ENCODE assay signal across 38 cellular contexts in genomic region chr3:184183679-184184078, GRCh38. TPM values are rescaled to one million over a fixed set of nuclear protein-coding genes. Genes with fewer than 3 reads are reported as not detected.
DNase-seq lines count a peak whose midpoint lies in the region; ATAC-seq, FAIRE-seq and TF ChIP-seq lines count a peak whose summit lies in the region.
"Had no signal": no experiment of that assay in that cellular context is flagged by ENCODE, and none has a peak within 500 bp of the region (broad histone marks: within the 10 kb centered on the region; RNA-seq: fewer than 3 reads in every experiment).

No MANE protein-coding gene starts in this region.

- peak; percentile 12 for DNase-seq in NCI-H1105 treated with DMSO at 0.1 percent for 48 hours (lab: John Stamatoyannopoulos, UW)
- DNase-seq in NCI-H1105 (lab: John Stamatoyannopoulos, UW), result no peak
- no peak for DNase-seq in SK-N-MC (ENCODE audit: low read depth, low spot score)
- no peak for DNase-seq in endothelial cell of umbilical vein (ENCODE audit: low read depth, low spot score)
- DNase-seq in G401 (ENCODE audit: low spot score), result no peak
- no peak for DNase-seq in activated CD4-positive, alpha-beta memory T cell treated with anti-CD3 and anti-CD28 coated beads, Interleukin-2, amount 10 ng/mL, durations not matched to agents 7 days and 5 days
- DNase-seq: 8988T; activated CD4-positive, alpha-beta T cell treated with anti-CD3 and anti-CD28 coated beads for 48 hours; activated CD8-positive, alpha-beta memory T cell treated with anti-CD3 and anti-CD28 coated beads, Interleukin-2, amount 10 ng/mL, durations not matched to agents 7 days and 5 days; activated naive CD4-positive, alpha-beta T cell treated with anti-CD3 and anti-CD28 coated beads, Interleukin-2, amount 10 ng/mL, durations not matched to agents 7 days and 5 days; Caco-2; effector CD8-positive, alpha-beta T cell; GDM1; hypothalamus; KG1; MG63; NCI-H1417; NCI-H2029 treated with DMSO at 0.1 percent for 48 hours; NCI-H226; NCI-H69; small intestine; stimulated activated naive CD4-positive, alpha-beta T cell; T1000; upper lobe of left lung; WERI-Rb-1 had no signal

- H3K79me2 ChIP-seq in ACC112 (ENCODE audit: control insufficient read depth, insufficient read depth, low read length, unreplicated experiment), result peaks cover 59% of the 10 kb centered on the region
- H3K79me2 ChIP-seq in endothelial cell of umbilical vein (ENCODE audit: control insufficient read depth, insufficient read depth, low read length), result peaks cover 31% of the 10 kb centered on the region

- ATAC-seq in HG03196 (IDR thresholded peaks at IDR 0.05; ENCODE audit: unreplicated experiment), result no peak
- ATAC-seq: activated CD8-positive, alpha-beta memory T cell treated with anti-CD3 and anti-CD28 coated beads, Interleukin-2, amount 10 ng/mL, durations not matched to agents 7 days and 5 days; left lobe of liver had no signal

- H3K27ac ChIP-seq in ACC112 (ENCODE audit: low read depth, low read length), result peak overlapping the region; percentile 20; the same call in 1 of the 2 replicates
- H3K27ac ChIP-seq in SK-N-MC, result peak overlapping the region; percentile 93
- H3K27ac ChIP-seq in endothelial cell of umbilical vein (ENCODE audit: insufficient read depth, low read depth, low read length), result no peak overlapping the region
- H3K27ac ChIP-seq: neural progenitor cell, parathyroid adenoma, SJSA1, suprapubic skin, upper lobe of left lung, WERI-Rb-1 had no signal

- POLR2A ChIA-PET in endothelial cell of umbilical vein (lab: Charles Lee), result no interaction called here
- POLR2A ChIA-PET in activated CD4-positive, alpha-beta memory T cell treated with anti-CD3 and anti-CD28 coated beads, Interleukin-2, amount 10 ng/mL, durations not matched to agents 7 days and 5 days (lab: Charles Lee), result interaction anchor here (0.9 to 2.3 kb wide), 2 partner anchors 9 to 66 kb away, joined by 3 to 14 read pairs; partner anchors contain the start of genes AP2M1 and EEF1AKMT4

- H2AFZ ChIP-seq in ACC112 (ENCODE audit: low read length, unreplicated experiment) (no peak overlapping the region), endothelial cell of umbilical vein (ENCODE audit: low read depth, low read length) (no peak overlapping the region)
- H2AFZ ChIP-seq: neural progenitor cell, parathyroid adenoma had no signal

- TSS peak; percentile 50 for BruUV-seq in endothelial cell of umbilical vein (replicated peaks; lab: Mats Ljungman, UMichigan)

- H3K9me3 ChIP-seq in SK-N-MC (ENCODE audit: low read depth, low read length) (no peaks in the 10 kb centered on the region), endothelial cell of umbilical vein (replicated peaks; ENCODE audit: control insufficient read depth, insufficient read depth, low read length) (no peaks in the 10 kb centered on the region)
- H3K9me3 ChIP-seq: Caco-2, MG63, SJSA1, suprapubic skin, upper lobe of left lung had no signal

- CTCF ChIA-PET in endothelial cell of umbilical vein (lab: Charles Lee), result interaction anchor here (0.7 to 3.7 kb wide), 6 partner anchors 9 to 288 kb away, joined by 3 to 25 read pairs (median 4); partner anchors contain the start of gene AP2M1
- CTCF ChIA-PET in activated CD4-positive, alpha-beta memory T cell treated with anti-CD3 and anti-CD28 coated beads, Interleukin-2, amount 10 ng/mL, durations not matched to agents 7 days and 5 days (lab: Charles Lee), result interaction anchor here (0.8 to 0.9 kb wide), 2 partner anchors 13 to 32 kb away, joined by 3 read pairs; no protein-coding TSS in a partner anchor

- H3K4me1 Mint-ChIP-seq in activated CD4-positive, alpha-beta memory T cell treated with anti-CD3 and anti-CD28 coated beads, Interleukin-2, amount 10 ng/mL, durations not matched to agents 7 days and 5 days, result peaks cover 29% of the 10 kb centered on the region

- H4K20me1 ChIP-seq in endothelial cell of umbilical vein (replicated peaks; ENCODE audit: control insufficient read depth, extremely low read depth, insufficient read depth, low read length), result no peaks in the 10 kb centered on the region

- no peak for TF ChIP-seq POLR2A in endothelial cell of umbilical vein (IDR thresholded peaks at IDR 0.05; ENCODE audit: low read depth, low read length)

- H3K4me3 ChIP-seq in ACC112 (ENCODE audit: low read depth, low read length), result no peak overlapping the region
- H3K4me3 ChIP-seq in SK-N-MC, result no peak overlapping the region
- H3K4me3 ChIP-seq in endothelial cell of umbilical vein (replicated peaks in 1 of 3; ENCODE audit: insufficient read depth in 1 of 3, low read depth in 1 of 3, low read length in 3 of 3), result no peak overlapping the region
- H3K4me3 ChIP-seq: MG63, neural progenitor cell, SJSA1, suprapubic skin, upper lobe of left lung had no signal

- FAIRE-seq in endothelial cell of umbilical vein (lab: Jason Lieb, UNC), result no peak
- FAIRE-seq: bronchial epithelial cell, RCC 7860, small intestine had no signal

- no peaks in the 10 kb centered on the region for H3K27me3 Mint-ChIP-seq in activated CD4-positive, alpha-beta memory T cell treated with anti-CD3 and anti-CD28 coated beads, Interleukin-2, amount 10 ng/mL, durations not matched to agents 7 days and 5 days
- H3K27me3 Mint-ChIP-seq: activated CD8-positive, alpha-beta memory T cell treated with anti-CD3 and anti-CD28 coated beads, Interleukin-2, amount 10 ng/mL, durations not matched to agents 7 days and 5 days; activated naive CD4-positive, alpha-beta T cell treated with anti-CD3 and anti-CD28 coated beads, Interleukin-2, amount 10 ng/mL, durations not matched to agents 7 days and 5 days; memory B cell had no signal

- dilution Hi-C loops in endothelial cell of umbilical vein (cut with MboI; ENCODE audit: extremely low pct_ligation_motif_present, low sequenced_read_pairs), result no loop called here

- peaks cover 48% of the 10 kb centered on the region for H3K4me1 ChIP-seq in ACC112 (ENCODE audit: control insufficient read depth, insufficient read depth, low read length, unreplicated experiment)
- H3K4me1 ChIP-seq in endothelial cell of umbilical vein (ENCODE audit: control insufficient read depth, extremely low read depth, insufficient read depth, low read length), result peaks cover 22% of the 10 kb centered on the region

- H3K27me3 ChIP-seq in ACC112 (ENCODE audit: insufficient read depth, low read length), result no peaks in the 10 kb centered on the region
- no peaks in the 10 kb centered on the region for H3K27me3 ChIP-seq in endothelial cell of umbilical vein (ENCODE audit: control insufficient read depth in 2 of 2, insufficient read depth in 2 of 2, low read length in 2 of 2)
- H3K27me3 ChIP-seq: MG63, neural progenitor cell, SJSA1, suprapubic skin, upper lobe of left lung had no signal

- TF ChIP-seq CTCF in endothelial cell of umbilical vein (IDR thresholded peaks at IDR 0.05; ENCODE audit: extremely low read depth in 1 of 2, insufficient read depth in 1 of 2, low read depth in 1 of 2, low read length in 2 of 2), result no peak

- H3K4me2 ChIP-seq in endothelial cell of umbilical vein (ENCODE audit: insufficient read depth, low read length), result no peak overlapping the region
- H3K4me2 ChIP-seq: neural progenitor cell had no signal

- no peaks in the 10 kb centered on the region for H3K9me3 Mint-ChIP-seq in activated CD4-positive, alpha-beta memory T cell treated with anti-CD3 and anti-CD28 coated beads, Interleukin-2, amount 10 ng/mL, durations not matched to agents 7 days and 5 days
- H3K9me3 Mint-ChIP-seq: activated naive CD4-positive, alpha-beta T cell treated with anti-CD3 and anti-CD28 coated beads, Interleukin-2, amount 10 ng/mL, durations not matched to agents 7 days and 5 days; CD14-positive monocyte; memory B cell; neural progenitor cell had no signal

- H3K36me3 ChIP-seq in ACC112 (ENCODE audit: insufficient read depth, low read length), result peaks cover 65% of the 10 kb centered on the region
- H3K36me3 ChIP-seq in SK-N-MC (ENCODE audit: insufficient read depth, low read length), result peaks cover 75% of the 10 kb centered on the region
- peaks cover 34 to 55% of the 10 kb centered on the region in 2 experiments for H3K36me3 ChIP-seq in endothelial cell of umbilical vein (ENCODE audit: control insufficient read depth in 2 of 2, extremely low read depth in 1 of 2, insufficient read depth in 2 of 2, low read length in 2 of 2)
- H3K36me3 ChIP-seq: neural progenitor cell had no signal

- no peaks in the 10 kb centered on the region for H3K9me1 ChIP-seq in endothelial cell of umbilical vein (replicated peaks; ENCODE audit: control insufficient read depth, extremely low read depth, insufficient read depth, low read length)

- peaks cover 81% of the 10 kb centered on the region for H3K36me3 Mint-ChIP-seq in activated CD4-positive, alpha-beta memory T cell treated with anti-CD3 and anti-CD28 coated beads, Interleukin-2, amount 10 ng/mL, durations not matched to agents 7 days and 5 days (ENCODE audit: low read depth)

- in situ Hi-C loops in G401 (cut with HindIII; ENCODE audit: low sequenced_read_pairs), result no loop called here

- no peak overlapping the region for H3K27ac Mint-ChIP-seq in activated CD4-positive, alpha-beta memory T cell treated with anti-CD3 and anti-CD28 coated beads, Interleukin-2, amount 10 ng/mL, durations not matched to agents 7 days and 5 days
- H3K27ac Mint-ChIP-seq: activated CD8-positive, alpha-beta memory T cell treated with anti-CD3 and anti-CD28 coated beads, Interleukin-2, amount 10 ng/mL, durations not matched to agents 7 days and 5 days; activated naive CD4-positive, alpha-beta T cell treated with anti-CD3 and anti-CD28 coated beads, Interleukin-2, amount 10 ng/mL, durations not matched to agents 7 days and 5 days; memory B cell; neural progenitor cell had no signal

- H3K9ac ChIP-seq in SK-N-MC (ENCODE audit: insufficient read length), result peak overlapping the region; percentile 24
- H3K9ac ChIP-seq in endothelial cell of umbilical vein (replicated peaks; ENCODE audit: extremely low read depth, insufficient read depth, low read length), result no peak overlapping the region
- H3K9ac ChIP-seq: neural progenitor cell, parathyroid adenoma had no signal

- intact Hi-C loops in endothelial cell of umbilical vein (cut with micrococcal nuclease), result loop anchor here (2.0 kb wide), 1 partner anchor 165 kb away; no protein-coding TSS in a partner anchor

- H3K4me3 Mint-ChIP-seq in activated CD4-positive, alpha-beta memory T cell treated with anti-CD3 and anti-CD28 coated beads, Interleukin-2, amount 10 ng/mL, durations not matched to agents 7 days and 5 days, result no peak overlapping the region
- H3K4me3 Mint-ChIP-seq: activated CD8-positive, alpha-beta memory T cell treated with anti-CD3 and anti-CD28 coated beads, Interleukin-2, amount 10 ng/mL, durations not matched to agents 7 days and 5 days; activated naive CD4-positive, alpha-beta T cell treated with anti-CD3 and anti-CD28 coated beads, Interleukin-2, amount 10 ng/mL, durations not matched to agents 7 days and 5 days; CD14-positive monocyte; memory B cell had no signal

RNA-seq across cellular contexts. Expression of gene ABCF3, which starts 2.3 kb away (rescaled TPM):
- total RNA-seq in endothelial cell of umbilical vein, result 65.6 and 68.8 TPM in 2 replicates
- 73.4 and 93.9 TPM in 2 replicates for polyA plus RNA-seq in endothelial cell of umbilical vein
- polyA plus RNA-seq in endothelial cell of umbilical vein (2011; cell fraction: cytosol; rRNA removed), result 45.0 and 49.5 TPM in 2 replicates
- 207 and 224 TPM in 2 replicates for polyA plus RNA-seq in endothelial cell of umbilical vein (2011; cell fraction: nucleus; rRNA removed)
- 34.2 and 44.9 TPM in 2 replicates for polyA plus RNA-seq in endothelial cell of umbilical vein (2012)
- polyA minus RNA-seq in endothelial cell of umbilical vein, result 122 and 126 TPM in 2 replicates
- polyA minus RNA-seq in endothelial cell of umbilical vein (2011; cell fraction: cytosol; rRNA and poly(A)+ RNA removed), result 69.3 TPM
- polyA minus RNA-seq in endothelial cell of umbilical vein (2011; cell fraction: nucleus; rRNA and poly(A)+ RNA removed), result 68.6 and 77.4 TPM in 2 replicates
- 47.0 and 63.5 TPM in 2 replicates for total RNA-seq in G401 (2014; rRNA removed; shearing (Covaris generic))
- total RNA-seq in activated CD4-positive, alpha-beta memory T cell treated with anti-CD3 and anti-CD28 coated beads, Interleukin-2, amount 10 ng/mL, durations not matched to agents 7 days and 5 days, result 10 to 100 TPM; 53.7 to 60.1 TPM

RNA-seq across cellular contexts. Expression of gene AP2M1, which starts 9.0 kb away (rescaled TPM):
- 400 and 431 TPM in 2 replicates for total RNA-seq in endothelial cell of umbilical vein
- polyA plus RNA-seq in endothelial cell of umbilical vein, result 602 and 603 TPM in 2 replicates
- 496 and 577 TPM in 2 replicates for polyA plus RNA-seq in endothelial cell of umbilical vein (2011; cell fraction: cytosol; rRNA removed)
- 406 and 478 TPM in 2 replicates for polyA plus RNA-seq in endothelial cell of umbilical vein (2011; cell fraction: nucleus; rRNA removed)
- 522 and 611 TPM in 2 replicates for polyA plus RNA-seq in endothelial cell of umbilical vein (2012)
- 444 and 455 TPM in 2 replicates for polyA minus RNA-seq in endothelial cell of umbilical vein
- 181 TPM for polyA minus RNA-seq in endothelial cell of umbilical vein (2011; cell fraction: cytosol; rRNA and poly(A)+ RNA removed)
- 99.3 and 131 TPM in 2 replicates for polyA minus RNA-seq in endothelial cell of umbilical vein (2011; cell fraction: nucleus; rRNA and poly(A)+ RNA removed)
- 330 and 352 TPM in 2 replicates for total RNA-seq in G401 (2014; rRNA removed; shearing (Covaris generic))
- 100 to 1,000 TPM; 206 to 218 TPM for total RNA-seq in activated CD4-positive, alpha-beta memory T cell treated with anti-CD3 and anti-CD28 coated beads, Interleukin-2, amount 10 ng/mL, durations not matched to agents 7 days and 5 days

RNA-seq across cellular contexts. Expression of gene DVL3, which starts 28.5 kb away (rescaled TPM):
- 59.0 and 61.3 TPM in 2 replicates for total RNA-seq in endothelial cell of umbilical vein
- polyA plus RNA-seq in endothelial cell of umbilical vein, result 41.2 and 43.8 TPM in 2 replicates
- 21.0 and 24.5 TPM in 2 replicates for polyA plus RNA-seq in endothelial cell of umbilical vein (2011; cell fraction: cytosol; rRNA removed)
- polyA plus RNA-seq in endothelial cell of umbilical vein (2011; cell fraction: nucleus; rRNA removed), result 110 and 132 TPM in 2 replicates
- 35.4 and 36.5 TPM in 2 replicates for polyA plus RNA-seq in endothelial cell of umbilical vein (2012)
- polyA minus RNA-seq in endothelial cell of umbilical vein, result 57.5 and 58.3 TPM in 2 replicates
- 46.0 TPM for polyA minus RNA-seq in endothelial cell of umbilical vein (2011; cell fraction: cytosol; rRNA and poly(A)+ RNA removed)
- polyA minus RNA-seq in endothelial cell of umbilical vein (2011; cell fraction: nucleus; rRNA and poly(A)+ RNA removed), result 40.9 and 49.7 TPM in 2 replicates
- 41.6 and 47.0 TPM in 2 replicates for total RNA-seq in G401 (2014; rRNA removed; shearing (Covaris generic))
- total RNA-seq in activated CD4-positive, alpha-beta memory T cell treated with anti-CD3 and anti-CD28 coated beads, Interleukin-2, amount 10 ng/mL, durations not matched to agents 7 days and 5 days, result 10 to 100 TPM; 33.2 to 40.7 TPM

RNA-seq across cellular contexts. Expression of gene VWA5B2, which starts 45.7 kb away (rescaled TPM):
- total RNA-seq in endothelial cell of umbilical vein, result not detected in 2 replicates
- 0.03 TPM in 1 of 2 replicates, not detected in the other for polyA plus RNA-seq in endothelial cell of umbilical vein
- polyA plus RNA-seq in endothelial cell of umbilical vein (2011; cell fraction: cytosol; rRNA removed), result not detected in 2 replicates
- polyA plus RNA-seq in endothelial cell of umbilical vein (2011; cell fraction: nucleus; rRNA removed), result 0.31 TPM in 1 of 2 replicates, not detected in the other
- polyA plus RNA-seq in endothelial cell of umbilical vein (2012), result not detected in 2 replicates
- not detected in 2 replicates for polyA minus RNA-seq in endothelial cell of umbilical vein
- polyA minus RNA-seq in endothelial cell of umbilical vein (2011; cell fraction: cytosol; rRNA and poly(A)+ RNA removed), result not detected
- not detected in 2 replicates for polyA minus RNA-seq in endothelial cell of umbilical vein (2011; cell fraction: nucleus; rRNA and poly(A)+ RNA removed)
- 0.20 and 0.43 TPM in 2 replicates for total RNA-seq in G401 (2014; rRNA removed; shearing (Covaris generic))
- total RNA-seq in activated CD4-positive, alpha-beta memory T cell treated with anti-CD3 and anti-CD28 coated beads, Interleukin-2, amount 10 ng/mL, durations not matched to agents 7 days and 5 days, result not detected
- total RNA-seq: activated CD8-positive, alpha-beta memory T cell treated with anti-CD3 and anti-CD28 coated beads, Interleukin-2, amount 10 ng/mL, durations not matched to agents 7 days and 5 days; bronchial epithelial cell; epithelial cell of proximal tubule; HT1080; SJSA1 had no signal

RNA-seq across cellular contexts. Expression of gene EIF2B5, which starts 48.5 kb away (rescaled TPM):
- total RNA-seq in endothelial cell of umbilical vein, result 38.8 and 44.7 TPM in 2 replicates
- 35.5 and 42.7 TPM in 2 replicates for polyA plus RNA-seq in endothelial cell of umbilical vein
- polyA plus RNA-seq in endothelial cell of umbilical vein (2011; cell fraction: cytosol; rRNA removed), result 36.0 and 37.3 TPM in 2 replicates
- 124 and 139 TPM in 2 replicates for polyA plus RNA-seq in endothelial cell of umbilical vein (2011; cell fraction: nucleus; rRNA removed)
- polyA plus RNA-seq in endothelial cell of umbilical vein (2012), result 23.2 and 31.6 TPM in 2 replicates
- polyA minus RNA-seq in endothelial cell of umbilical vein, result 42.7 and 48.8 TPM in 2 replicates
- polyA minus RNA-seq in endothelial cell of umbilical vein (2011; cell fraction: cytosol; rRNA and poly(A)+ RNA removed), result 28.1 TPM
- 37.7 and 38.1 TPM in 2 replicates for polyA minus RNA-seq in endothelial cell of umbilical vein (2011; cell fraction: nucleus; rRNA and poly(A)+ RNA removed)
- total RNA-seq in G401 (2014; rRNA removed; shearing (Covaris generic)), result 64.3 and 64.9 TPM in 2 replicates
- total RNA-seq in activated CD4-positive, alpha-beta memory T cell treated with anti-CD3 and anti-CD28 coated beads, Interleukin-2, amount 10 ng/mL, durations not matched to agents 7 days and 5 days, result 10 to 100 TPM; 45.9 to 47.8 TPM
